In the genomic region with DNA sequence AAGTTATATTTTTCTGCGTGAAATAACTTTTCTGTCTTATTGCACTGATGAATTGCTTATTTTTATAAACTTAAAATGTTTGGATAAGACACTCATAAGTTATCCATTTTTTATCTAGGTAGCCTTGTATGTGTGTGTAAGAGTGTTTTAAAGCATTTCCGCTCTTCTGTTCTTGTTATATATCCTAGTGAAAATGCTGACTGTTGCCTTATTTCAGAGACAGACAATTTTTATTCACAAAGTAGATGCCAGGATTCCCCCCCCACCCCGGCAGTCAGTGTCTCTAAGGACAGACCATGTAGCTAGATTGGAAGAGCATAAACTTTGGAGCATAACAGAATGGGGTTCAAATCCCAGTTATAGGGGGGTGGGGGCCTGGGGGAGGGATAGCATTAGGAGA, we compare ENCODE assay signal across 1 cellular context.
TF ChIP-seq lines count a peak whose summit lies in the region.

No MANE protein-coding gene starts in this region.

TF ChIP-seq in HepG2, 621 proteins besides CTCF, POLR2A, EP300 and RAD21:
- TF ChIP-seq ARNT (IDR thresholded peaks at IDR 0.05) = no peak
- no peak for TF ChIP-seq ZNF160 (CRISPR knock-in tag; IDR thresholded peaks at IDR 0.05)
- no peak for TF ChIP-seq GZF1 (CRISPR knock-in tag; IDR thresholded peaks at IDR 0.05)
- no peak for TF ChIP-seq AFF4 (CRISPR knock-in tag; IDR thresholded peaks at IDR 0.05)
- peak; percentile 95 to 96 for TF ChIP-seq MAFK (conservative IDR thresholded peaks at IDR 0.05 in 1 of 2, IDR thresholded peaks at IDR 0.05 in 1 of 2; ENCODE audit: low read length in 2 of 2)
- TF ChIP-seq MAFF (IDR thresholded peaks at IDR 0.05; ENCODE audit: low read depth, low read length) = peak; percentile 92
